1 cellular context compared by ENCODE assay signal in genomic region chr6:150229775-150230561, GRCh38.
TF ChIP-seq lines count a peak whose summit lies in the region.

No MANE protein-coding gene starts in this region.

TF ChIP-seq in H1, 55 proteins besides CTCF, POLR2A, EP300 and RAD21 (continued from another document):
- TF ChIP-seq SP4 (IDR thresholded peaks at IDR 0.05; ENCODE audit: low read length) (no peak), BRCA1 (IDR thresholded peaks at IDR 0.05; ENCODE audit: low read depth, low read length) (no peak), SUZ12 (IDR thresholded peaks at IDR 0.05; ENCODE audit: low read length) (no peak), BACH1 (IDR thresholded peaks at IDR 0.05; ENCODE audit: low read length) (no peak)
